14 cellular contexts compared by ENCODE assay signal in the genomic region with DNA sequence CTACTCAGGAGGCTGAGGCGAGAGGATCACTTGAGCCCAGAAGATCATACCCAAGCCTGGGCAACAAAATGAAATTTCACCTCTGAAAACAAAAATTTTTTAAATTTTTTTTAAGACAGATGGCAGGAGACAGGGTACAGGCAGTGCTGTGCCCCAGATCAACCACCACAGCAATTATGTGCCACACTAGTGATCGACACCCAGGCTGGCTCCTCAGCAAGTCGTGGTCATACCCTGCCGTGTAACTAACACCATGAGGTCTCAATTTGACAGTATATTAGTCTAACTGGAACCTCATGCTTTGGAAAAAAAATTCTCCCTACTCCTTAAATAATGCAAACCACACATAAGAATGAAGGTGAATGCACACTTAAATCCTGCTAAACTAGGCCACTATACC. TPM values are rescaled to one million over a fixed set of nuclear protein-coding genes. Genes with fewer than 3 reads are reported as not detected.
DNase-seq lines count a peak whose midpoint lies in the region; ATAC-seq and TF ChIP-seq lines count a peak whose summit lies in the region.
"Had no signal": no experiment of that assay in that cellular context is flagged by ENCODE, and none has a peak within 500 bp of the region (broad histone marks: within the 10 kb centered on the region; RNA-seq: fewer than 3 reads in every experiment).

No MANE protein-coding gene starts in this region.

- no peak for ATAC-seq in activated T-cell treated with anti-CD3 and anti-CD28 coated beads, Interleukin-2, amount 50 U/mL, for 4 hours
- ATAC-seq in central memory CD8-positive, alpha-beta T cell (replicated peaks; ENCODE audit: extremely low read depth, poor library complexity, severe bottlenecking), result no peak
- peak in 1 of 2 donors; percentile 44 for ATAC-seq in stimulated activated naive B cell treated with anti-CD40 and anti-IgM and Interleukin-4, amounts not matched to agents 10 μg/mL and 1 μg/mL and 100 μg/mL, for 72 hours (replicated peaks)
- no peak for ATAC-seq in HG02571 (IDR thresholded peaks at IDR 0.05; ENCODE audit: unreplicated experiment)
- no peak for ATAC-seq in HG03175 (IDR thresholded peaks at IDR 0.05; ENCODE audit: unreplicated experiment)
- ATAC-seq: left ventricle myocardium superior, SK-N-SH treated with all-trans-retinoic acid at 6 μM for 48 hours had no signal

- POLR2A ChIA-PET in RWPE1 (lab: Yijun Ruan, JAX; ENCODE audit: low non-redundant PET), result no interaction called here

- DNase-seq in activated T-cell treated with anti-CD3 and anti-CD28 coated beads, Interleukin-2, amount 50 U/mL, for 4 hours, result no peak
- DNase-seq in activated T-cell treated with anti-CD3 and anti-CD28 coated beads, Interleukin-2, amount 50 U/mL, for 48 hours, result no peak
- DNase-seq in RWPE1 (ENCODE audit: low spot score) (no peak), NCI-H187 treated with DMSO at 0.1 percent for 48 hours (lab: John Stamatoyannopoulos, UW) (no peak)
- no peak for DNase-seq in central memory CD8-positive, alpha-beta T cell (ENCODE audit: low spot score in 2 of 2)
- no peak for DNase-seq in stimulated activated naive B cell treated with anti-CD40 and anti-IgM and Interleukin-4, amounts not matched to agents 10 μg/mL and 1 μg/mL and 100 μg/mL, for 72 hours
- DNase-seq: ACHN; left ventricle myocardium superior; MV-4-11; NCI-H526 treated with DMSO at 0.1 percent for 48 hours; stimulated activated naive CD4-positive, alpha-beta T cell treated with Interleukin-2 at 50 U/mL for 16 hours had no signal

- peak overlapping the region; percentile 33 for H3K4me3 Mint-ChIP-seq in activated T-cell treated with anti-CD3 and anti-CD28 coated beads, Interleukin-2, amount 50 U/mL, for 4 hours
- no peak overlapping the region for H3K4me3 Mint-ChIP-seq in central memory CD8-positive, alpha-beta T cell
- peak overlapping the region; percentile 50 to 55 for H3K4me3 Mint-ChIP-seq in stimulated activated naive B cell treated with anti-CD40 and anti-IgM and Interleukin-4, amounts not matched to agents 10 μg/mL and 1 μg/mL and 100 μg/mL, for 72 hours

- no peak for TF ChIP-seq CTCF in RWPE1 (conservative IDR thresholded peaks at IDR 0.05; ENCODE audit: low read depth)

- CTCF ChIA-PET in RWPE1 (lab: Yijun Ruan, JAX), result no interaction called here

- no peaks in the 10 kb centered on the region for H3K27me3 Mint-ChIP-seq in activated T-cell treated with anti-CD3 and anti-CD28 coated beads, Interleukin-2, amount 50 U/mL, for 4 hours (ENCODE audit: low read depth)
- H3K27me3 Mint-ChIP-seq in central memory CD8-positive, alpha-beta T cell, result no peaks in the 10 kb centered on the region
- no peaks in the 10 kb centered on the region for H3K27me3 Mint-ChIP-seq in stimulated activated naive B cell treated with anti-CD40 and anti-IgM and Interleukin-4, amounts not matched to agents 10 μg/mL and 1 μg/mL and 100 μg/mL, for 72 hours

- H3K27ac ChIP-seq in RWPE1, result peak overlapping the region; percentile 19; the same call in 1 of the 2 replicates

- H3K36me3 Mint-ChIP-seq in activated T-cell treated with anti-CD3 and anti-CD28 coated beads, Interleukin-2, amount 50 U/mL, for 4 hours (ENCODE audit: insufficient read depth), result peaks cover 45% of the 10 kb centered on the region
- H3K36me3 Mint-ChIP-seq in central memory CD8-positive, alpha-beta T cell (ENCODE audit: insufficient read depth), result peaks cover 62% of the 10 kb centered on the region
- H3K36me3 Mint-ChIP-seq in stimulated activated naive B cell treated with anti-CD40 and anti-IgM and Interleukin-4, amounts not matched to agents 10 μg/mL and 1 μg/mL and 100 μg/mL, for 72 hours, result peaks cover 28 to 60% of the 10 kb centered on the region in 2 donors

- peaks cover 71% of the 10 kb centered on the region for H3K4me1 Mint-ChIP-seq in activated T-cell treated with anti-CD3 and anti-CD28 coated beads, Interleukin-2, amount 50 U/mL, for 4 hours (ENCODE audit: low read depth)
- peaks cover 17% of the 10 kb centered on the region for H3K4me1 Mint-ChIP-seq in central memory CD8-positive, alpha-beta T cell
- peaks cover 27 to 51% of the 10 kb centered on the region in 2 donors for H3K4me1 Mint-ChIP-seq in stimulated activated naive B cell treated with anti-CD40 and anti-IgM and Interleukin-4, amounts not matched to agents 10 μg/mL and 1 μg/mL and 100 μg/mL, for 72 hours

- peak overlapping the region; percentile 55 for H3K27ac Mint-ChIP-seq in central memory CD8-positive, alpha-beta T cell (ENCODE audit: low read depth)
- peak overlapping the region; percentile 93 for H3K27ac Mint-ChIP-seq in stimulated activated naive B cell treated with anti-CD40 and anti-IgM and Interleukin-4, amounts not matched to agents 10 μg/mL and 1 μg/mL and 100 μg/mL, for 72 hours

- H3K9me3 Mint-ChIP-seq in activated T-cell treated with anti-CD3 and anti-CD28 coated beads, Interleukin-2, amount 50 U/mL, for 4 hours, result no peaks in the 10 kb centered on the region
- no peaks in the 10 kb centered on the region for H3K9me3 Mint-ChIP-seq in central memory CD8-positive, alpha-beta T cell
- no peaks in the 10 kb centered on the region for H3K9me3 Mint-ChIP-seq in stimulated activated naive B cell treated with anti-CD40 and anti-IgM and Interleukin-4, amounts not matched to agents 10 μg/mL and 1 μg/mL and 100 μg/mL, for 72 hours

RNA-seq across cellular contexts. Expression of gene SF3A1, which starts 8.3 kb away (rescaled TPM):
- 100 to 1,000 TPM; 315 to 335 (median 324) TPM for total RNA-seq in activated T-cell treated with anti-CD3 and anti-CD28 coated beads, Interleukin-2, amount 50 U/mL, for 4 hours

RNA-seq across cellular contexts. Expression of gene CCDC157, which starts 8.4 kb away (rescaled TPM):
- 1 to 10 TPM; 2.3 to 3.0 (median 2.6) TPM for total RNA-seq in activated T-cell treated with anti-CD3 and anti-CD28 coated beads, Interleukin-2, amount 50 U/mL, for 4 hours

RNA-seq across cellular contexts. Expression of gene TBC1D10A, which starts 21.7 kb away (rescaled TPM):
- 10 to 100 TPM; 12.6 to 16.4 (median 14.0) TPM for total RNA-seq in activated T-cell treated with anti-CD3 and anti-CD28 coated beads, Interleukin-2, amount 50 U/mL, for 4 hours

RNA-seq across cellular contexts. Expression of gene RNF215, which starts 38.8 kb away (rescaled TPM):
- total RNA-seq in activated T-cell treated with anti-CD3 and anti-CD28 coated beads, Interleukin-2, amount 50 U/mL, for 4 hours, result 1 to 10 TPM; 3.9 to 5.1 (median 4.4) TPM

RNA-seq across cellular contexts. Expression of gene SEC14L2, which starts 48.4 kb away (rescaled TPM):
- total RNA-seq in activated T-cell treated with anti-CD3 and anti-CD28 coated beads, Interleukin-2, amount 50 U/mL, for 4 hours, result 10 to 100 TPM; 10.4 to 13.2 (median 12.5) TPM
